Comparison of ENCODE assay signal across 9 cellular contexts in the genomic region with DNA sequence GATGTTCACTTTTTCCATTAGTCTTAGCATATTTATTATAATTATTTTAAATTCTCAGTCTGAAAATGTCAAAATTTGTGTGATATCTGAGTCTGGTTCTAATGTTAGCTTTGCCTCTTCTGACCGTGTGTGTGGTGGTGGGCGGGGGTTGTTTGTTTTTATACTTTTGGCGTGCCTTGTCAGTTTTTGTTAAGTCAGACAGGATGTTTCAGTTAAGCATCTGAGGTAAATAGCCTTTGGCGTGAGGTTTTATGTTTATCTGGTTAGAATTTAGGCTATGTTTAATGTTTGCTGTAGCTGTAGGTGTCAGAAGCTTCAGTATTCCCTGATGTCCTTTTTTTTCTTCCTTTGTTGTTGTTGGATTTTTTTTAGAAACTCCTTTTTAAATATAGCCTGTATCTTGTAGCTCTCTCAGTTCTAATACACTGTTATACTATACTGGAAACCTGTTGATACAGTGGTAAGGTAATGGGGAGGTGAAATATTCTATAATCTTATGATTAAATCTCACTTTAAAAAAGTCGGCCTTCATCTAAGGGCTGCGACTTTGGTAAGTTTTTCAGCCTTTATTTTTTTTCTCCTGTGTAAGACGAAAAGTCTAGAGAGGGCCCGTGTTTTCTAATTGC.
DNase-seq lines count a peak whose midpoint lies in the region; ATAC-seq and TF ChIP-seq lines count a peak whose summit lies in the region.
"Had no signal": no experiment of that assay in that cellular context is flagged by ENCODE, and none has a peak within 500 bp of the region (broad histone marks: within the 10 kb centered on the region; RNA-seq: fewer than 3 reads in every experiment).

No MANE protein-coding gene starts in this region.

- no peaks in the 10 kb centered on the region; the same call in 1 of the 2 replicates for H3K36me3 ChIP-seq in GM23338 (ENCODE audit: insufficient read depth)
- peaks cover 60% of the 10 kb centered on the region for H3K36me3 ChIP-seq in mesodermal cell (ENCODE audit: control insufficient read depth, insufficient read depth, low read length)
- peaks cover 0 to 53% (median 0%) of the 10 kb centered on the region in 3 donors for H3K36me3 ChIP-seq in tibial nerve

- H3K4me2 ChIP-seq in GM23338, result no peak overlapping the region

- ATAC-seq in CD4-positive, alpha-beta T cell (ENCODE audit: poor library complexity), result peak; percentile 59
- no peak for ATAC-seq in GM23338
- no peak for ATAC-seq in HG03460 (IDR thresholded peaks at IDR 0.05; ENCODE audit: unreplicated experiment)

- POLR2A ChIA-PET in CD4-positive, alpha-beta T cell (lab: Charles Lee), result interaction anchor here (0.7 to 1.1 kb wide), 3 partner anchors 149 to 1207 kb away, joined by 3 read pairs; a partner anchor contains a TSS

- no peaks in the 10 kb centered on the region for H3K9me3 ChIP-seq in CD4-positive, alpha-beta T cell (ENCODE audit: control insufficient read depth, low read length)
- H3K9me3 ChIP-seq in mesodermal cell (ENCODE audit: control insufficient read depth, low read length) (no peaks in the 10 kb centered on the region), tibial nerve (no peaks in the 10 kb centered on the region)

- no peaks in the 10 kb centered on the region for H3K79me2 ChIP-seq in GM23338 (replicated peaks; ENCODE audit: insufficient read depth)

- 75 to 83% methylated on average over 1 to 2 of the region's 8 CpGs for WGBS in mesodermal cell (ENCODE audit: insufficient coverage in 2 of 2), 2 experiments
- WGBS in tibial nerve, 2 donors, result 48 to 49% methylated on average over 8 of the region's 8 CpGs

- H3K36me3 Mint-ChIP-seq in CD4-positive, alpha-beta T cell (ENCODE audit: low read depth), result peaks cover 93% of the 10 kb centered on the region
- H3K36me3 Mint-ChIP-seq in GM23338 (ENCODE audit: low read depth), result peaks cover 63% of the 10 kb centered on the region

- peak in 4 of 10 experiments; percentile 4 to 20 (median 10) for DNase-seq in CD4-positive, alpha-beta T cell
- DNase-seq in GM23338 (ENCODE audit: low spot score) (no peak), tibial nerve (ENCODE audit: low spot score in 2 of 2) (no peak), substantia nigra (lab: John Stamatoyannopoulos, UW) (no peak), NCI-H446 treated with DMSO at 0.1 percent for 48 hours (lab: John Stamatoyannopoulos, UW) (no peak)
- DNase-seq in activated gamma-delta T cell treated with anti-CD3 and anti-CD28 coated beads, Interleukin-2, amount 50 U/mL, for 16 hours (ENCODE audit: low read depth), result peak; percentile 1
- DNase-seq: dorsolateral prefrontal cortex had no signal

- no peaks in the 10 kb centered on the region for H3K9me2 ChIP-seq in GM23338 (ENCODE audit: insufficient read depth)

- peaks cover 6% of the 10 kb centered on the region for H3K9me3 Mint-ChIP-seq in CD4-positive, alpha-beta T cell
- peaks cover 3% of the 10 kb centered on the region; the same call in 1 of the 3 replicates for H3K9me3 Mint-ChIP-seq in GM23338

- no peak for TF ChIP-seq CTCF in CD4-positive, alpha-beta T cell (IDR thresholded peaks at IDR 0.05)
- TF ChIP-seq CTCF in GM23338 (conservative IDR thresholded peaks at IDR 0.05; ENCODE audit: low read depth in 2 of 2) (no peak), tibial nerve (IDR thresholded peaks at IDR 0.05) (no peak)

- H4K20me1 ChIP-seq in GM23338 (replicated peaks; ENCODE audit: insufficient read depth), result no peaks in the 10 kb centered on the region

- CTCF ChIA-PET in CD4-positive, alpha-beta T cell (lab: Charles Lee), result interaction anchor here (0.8 kb wide), 1 partner anchor 10 kb away, joined by 3 read pairs; no protein-coding TSS in a partner anchor

- TF ChIP-seq EP300 in tibial nerve (IDR thresholded peaks at IDR 0.05), result no peak

- H3F3A ChIP-seq in GM23338 (replicated peaks; ENCODE audit: low read depth), result no peaks in the 10 kb centered on the region

- no peak overlapping the region for H3K27ac ChIP-seq in CD4-positive, alpha-beta T cell (ENCODE audit: low read depth, low read length)
- H3K27ac ChIP-seq in GM23338 (ENCODE audit: low read depth) (no peak overlapping the region), mesodermal cell (ENCODE audit: low read depth, low read length, severe bottlenecking) (peak overlapping the region; percentile 68), tibial nerve (no peak overlapping the region), substantia nigra (ENCODE audit: low read depth, low read length, poor library complexity, severe bottlenecking) (no peak overlapping the region)

- no peaks in the 10 kb centered on the region for H3K27me3 ChIP-seq in CD4-positive, alpha-beta T cell (ENCODE audit: control insufficient read depth, insufficient read depth, low read length)
- no peaks in the 10 kb centered on the region for H3K27me3 ChIP-seq in GM23338 (ENCODE audit: insufficient read depth)
- no peaks in the 10 kb centered on the region for H3K27me3 ChIP-seq in tibial nerve
- H3K27me3 ChIP-seq: dorsolateral prefrontal cortex had no signal

- H3K27me3 Mint-ChIP-seq in CD4-positive, alpha-beta T cell, result no peaks in the 10 kb centered on the region
- H3K27me3 Mint-ChIP-seq in GM23338 (ENCODE audit: insufficient read depth, low read depth, poor library complexity), result peaks cover 3% of the 10 kb centered on the region

- H3K4me3 Mint-ChIP-seq in CD4-positive, alpha-beta T cell, result peak overlapping the region; percentile 51
- H3K4me3 Mint-ChIP-seq in GM23338, result no peak overlapping the region

- intact Hi-C loops in CD4-positive, alpha-beta T cell (cut with DNase I, micrococcal nuclease), result loop anchor here in 1 of 2 experiments (10.0 kb wide), 1 partner anchor 334 kb away; no protein-coding TSS in a partner anchor

- H3K4me1 Mint-ChIP-seq in CD4-positive, alpha-beta T cell (ENCODE audit: low read depth), result peaks cover 31% of the 10 kb centered on the region
- H3K4me1 Mint-ChIP-seq in GM23338, result peaks cover 12% of the 10 kb centered on the region

- TF ChIP-seq POLR2A in tibial nerve (IDR thresholded peaks at IDR 0.05), result no peak

- no peak overlapping the region for H2AFZ ChIP-seq in GM23338

- H3K27ac Mint-ChIP-seq in CD4-positive, alpha-beta T cell, result peak overlapping the region; percentile 76
- peak overlapping the region; percentile 31 for H3K27ac Mint-ChIP-seq in GM23338

- H3K4me3 ChIP-seq in GM23338, result no peak overlapping the region
- H3K4me3 ChIP-seq in mesodermal cell (ENCODE audit: extremely low read depth, insufficient read depth, low read length, poor library complexity, severe bottlenecking), result no peak overlapping the region
- no peak overlapping the region for H3K4me3 ChIP-seq in tibial nerve
- H3K4me3 ChIP-seq: dorsolateral prefrontal cortex had no signal

- H3K4me1 ChIP-seq in GM23338 (ENCODE audit: insufficient read depth) (peaks cover 5% of the 10 kb centered on the region; the same call in 1 of the 2 replicates), mesodermal cell (ENCODE audit: control insufficient read depth, insufficient read depth, low read length, poor library complexity, severe bottlenecking) (peaks cover 18% of the 10 kb centered on the region), tibial nerve (peaks cover 0 to 11% (median 0%) of the 10 kb centered on the region in 4 donors)

TF ChIP-seq in GM23338, 12 proteins besides CTCF, POLR2A, EP300 and RAD21 (continues in another document):
- no peak for TF ChIP-seq JUNB (IDR thresholded peaks at IDR 0.05; ENCODE audit: unreplicated experiment)
- no peak for TF ChIP-seq NANOG (IDR thresholded peaks at IDR 0.05; ENCODE audit: borderline replicate concordance)
- TF ChIP-seq, protein P1, sequence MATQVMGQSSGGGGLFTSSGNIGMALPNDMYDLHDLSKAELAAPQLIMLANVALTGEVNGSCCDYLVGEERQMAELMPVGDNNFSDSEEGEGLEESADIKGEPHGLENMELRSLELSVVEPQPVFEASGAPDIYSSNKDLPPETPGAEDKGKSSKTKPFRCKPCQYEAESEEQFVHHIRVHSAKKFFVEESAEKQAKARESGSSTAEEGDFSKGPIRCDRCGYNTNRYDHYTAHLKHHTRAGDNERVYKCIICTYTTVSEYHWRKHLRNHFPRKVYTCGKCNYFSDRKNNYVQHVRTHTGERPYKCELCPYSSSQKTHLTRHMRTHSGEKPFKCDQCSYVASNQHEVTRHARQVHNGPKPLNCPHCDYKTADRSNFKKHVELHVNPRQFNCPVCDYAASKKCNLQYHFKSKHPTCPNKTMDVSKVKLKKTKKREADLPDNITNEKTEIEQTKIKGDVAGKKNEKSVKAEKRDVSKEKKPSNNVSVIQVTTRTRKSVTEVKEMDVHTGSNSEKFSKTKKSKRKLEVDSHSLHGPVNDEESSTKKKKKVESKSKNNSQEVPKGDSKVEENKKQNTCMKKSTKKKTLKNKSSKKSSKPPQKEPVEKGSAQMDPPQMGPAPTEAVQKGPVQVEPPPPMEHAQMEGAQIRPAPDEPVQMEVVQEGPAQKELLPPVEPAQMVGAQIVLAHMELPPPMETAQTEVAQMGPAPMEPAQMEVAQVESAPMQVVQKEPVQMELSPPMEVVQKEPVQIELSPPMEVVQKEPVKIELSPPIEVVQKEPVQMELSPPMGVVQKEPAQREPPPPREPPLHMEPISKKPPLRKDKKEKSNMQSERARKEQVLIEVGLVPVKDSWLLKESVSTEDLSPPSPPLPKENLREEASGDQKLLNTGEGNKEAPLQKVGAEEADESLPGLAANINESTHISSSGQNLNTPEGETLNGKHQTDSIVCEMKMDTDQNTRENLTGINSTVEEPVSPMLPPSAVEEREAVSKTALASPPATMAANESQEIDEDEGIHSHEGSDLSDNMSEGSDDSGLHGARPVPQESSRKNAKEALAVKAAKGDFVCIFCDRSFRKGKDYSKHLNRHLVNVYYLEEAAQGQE (IDR thresholded peaks at IDR 0.05; ENCODE audit: unreplicated experiment), result no peak
- TF ChIP-seq CREB1 (CRISPR knock-in tag; IDR thresholded peaks at IDR 0.05; ENCODE audit: low read depth), result no peak
- TF ChIP-seq EZH2 (IDR thresholded peaks at IDR 0.05; ENCODE audit: low read depth, unreplicated experiment), result no peak
- TF ChIP-seq, protein P2, sequence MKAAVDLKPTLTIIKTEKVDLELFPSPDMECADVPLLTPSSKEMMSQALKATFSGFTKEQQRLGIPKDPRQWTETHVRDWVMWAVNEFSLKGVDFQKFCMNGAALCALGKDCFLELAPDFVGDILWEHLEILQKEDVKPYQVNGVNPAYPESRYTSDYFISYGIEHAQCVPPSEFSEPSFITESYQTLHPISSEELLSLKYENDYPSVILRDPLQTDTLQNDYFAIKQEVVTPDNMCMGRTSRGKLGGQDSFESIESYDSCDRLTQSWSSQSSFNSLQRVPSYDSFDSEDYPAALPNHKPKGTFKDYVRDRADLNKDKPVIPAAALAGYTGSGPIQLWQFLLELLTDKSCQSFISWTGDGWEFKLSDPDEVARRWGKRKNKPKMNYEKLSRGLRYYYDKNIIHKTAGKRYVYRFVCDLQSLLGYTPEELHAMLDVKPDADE (IDR thresholded peaks at IDR 0.05), result no peak
- no peak for TF ChIP-seq POLR2AphosphoS5 (IDR thresholded peaks at IDR 0.05; ENCODE audit: low read depth)
